Comparison of ENCODE assay signal across 26 cellular contexts in the genomic region with DNA sequence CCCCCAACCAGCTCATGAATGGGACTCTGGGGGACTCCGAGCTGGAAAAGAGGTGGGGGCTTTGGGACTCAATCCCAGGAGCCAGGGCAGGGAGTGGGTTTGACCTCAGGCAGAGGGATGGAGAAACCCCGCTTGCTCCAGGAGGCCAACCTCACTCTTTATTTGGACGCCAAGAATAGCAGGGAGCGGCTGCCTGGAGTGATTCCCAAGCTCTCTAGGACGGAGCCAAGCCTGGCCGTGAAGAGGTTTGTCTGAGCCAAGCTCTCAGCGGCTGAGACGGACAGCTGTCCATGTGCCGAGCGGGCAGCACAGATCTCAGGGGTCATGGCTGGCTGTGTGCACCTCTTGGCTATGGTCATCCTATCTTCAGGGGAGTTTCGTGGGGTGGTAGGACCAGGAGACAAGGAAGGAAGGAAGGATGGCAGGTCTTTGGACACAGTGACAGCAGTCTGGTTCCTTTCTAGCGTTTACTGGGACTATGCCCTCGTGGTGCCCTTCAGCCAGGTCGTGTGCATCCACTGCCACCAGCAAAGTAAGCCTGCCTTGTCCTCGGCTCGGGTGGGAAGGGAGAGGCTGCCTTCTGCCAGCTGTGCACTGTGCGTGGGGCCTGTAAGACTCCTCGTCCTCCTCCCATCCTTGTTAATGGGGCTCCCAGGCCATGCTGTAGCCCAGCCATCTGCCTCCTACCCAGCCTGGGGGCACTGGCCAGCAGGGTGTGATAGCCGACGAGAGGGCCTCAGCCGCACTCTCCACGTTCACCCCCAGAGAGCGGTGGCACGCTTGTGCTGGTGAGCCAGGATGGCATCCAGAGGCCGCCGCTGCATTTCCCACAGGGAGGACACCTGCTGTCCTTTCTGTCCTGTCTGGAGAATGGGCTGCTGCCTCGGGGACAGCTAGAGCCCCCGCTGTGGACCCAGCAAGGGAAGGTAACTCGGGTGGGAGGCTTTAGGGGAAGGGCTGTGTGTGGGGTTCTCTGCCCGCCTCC. TPM values are rescaled to one million over a fixed set of nuclear protein-coding genes. Genes with fewer than 3 reads are reported as not detected.
DNase-seq lines count a peak whose midpoint lies in the region; ATAC-seq, FAIRE-seq and TF ChIP-seq lines count a peak whose summit lies in the region.
"Had no signal": no experiment of that assay in that cellular context is flagged by ENCODE, and none has a peak within 500 bp of the region (broad histone marks: within the 10 kb centered on the region; RNA-seq: fewer than 3 reads in every experiment).

No MANE protein-coding gene starts in this region.

- H3K9me3 ChIP-seq in heart right ventricle (no peaks in the 10 kb centered on the region), neural progenitor cell (ENCODE audit: low read depth) (no peaks in the 10 kb centered on the region)
- H3K9me3 ChIP-seq: BE2C, upper lobe of left lung had no signal

- peak; percentile 55 for DNase-seq in Ammon's horn (ENCODE audit: low spot score)
- DNase-seq in bronchial epithelial cell (ENCODE audit: low read depth) = no peak
- peak; percentile 63 to 65 for DNase-seq in heart right ventricle
- no peak for DNase-seq in neural progenitor cell (ENCODE audit: low spot score)
- no peak for DNase-seq in D341Med (ENCODE audit: low spot score)
- no peak for DNase-seq in foreskin fibroblast
- no peak for DNase-seq in activated T-cell treated with anti-CD3 and anti-CD28 coated beads, Interleukin-2, amount 50 U/mL, for 48 hours
- DNase-seq: activated CD4-positive, alpha-beta T cell treated with anti-CD3 and anti-CD28 coated beads, Interleukin-2, amount 50 U/mL, for 1 hour; activated CD8-positive, alpha-beta memory T cell treated with anti-CD3 and anti-CD28 coated beads, Interleukin-2, amount 10 ng/mL, durations not matched to agents 7 days and 5 days; BE2C; DMS53; GDM1; hippocampal formation; immature natural killer cell; NCI-H146; NCI-H524; RPMI8226; upper lobe of left lung had no signal

- no peaks in the 10 kb centered on the region for H4K20me1 ChIP-seq in neural progenitor cell (ENCODE audit: low read depth)

- H3K4me3 ChIP-seq in bronchial epithelial cell (ENCODE audit: low read depth, low read length) (no peak overlapping the region), heart right ventricle (no peak overlapping the region), neural progenitor cell (no peak overlapping the region), foreskin fibroblast (ENCODE audit: low read depth in 1 of 2, low read length in 2 of 2) (no peak overlapping the region)
- H3K4me3 ChIP-seq: GM23338, skin epidermis, upper lobe of left lung had no signal

- intact Hi-C loops in heart right ventricle (cut with DNase I) = loop anchor here in 2 of 10 donors (10.0 kb wide), 1 partner anchor 50 kb away; no protein-coding TSS in a partner anchor

- H3K79me2 ChIP-seq in neural progenitor cell (ENCODE audit: low read depth) = no peaks in the 10 kb centered on the region

- ATAC-seq in heart right ventricle (peak; percentile 42 to 81 (median 71)), GM18873 (IDR thresholded peaks at IDR 0.05; ENCODE audit: low FRiP score, unreplicated experiment) (no peak)
- ATAC-seq: activated CD8-positive, alpha-beta memory T cell treated with anti-CD3 and anti-CD28 coated beads, Interleukin-2, amount 10 ng/mL, durations not matched to agents 7 days and 5 days; GM23338 had no signal

- H3K27me3 ChIP-seq in bronchial epithelial cell (ENCODE audit: control insufficient read depth, insufficient read depth, low read length) (no peaks in the 10 kb centered on the region), heart right ventricle (no peaks in the 10 kb centered on the region), neural progenitor cell (no peaks in the 10 kb centered on the region)
- H3K27me3 ChIP-seq: BE2C, upper lobe of left lung had no signal

- H3K27ac ChIP-seq in heart right ventricle = peak overlapping the region in 9 of 10 donors; percentile 13 to 64 (median 44)
- no peak overlapping the region for H3K27ac ChIP-seq in neural progenitor cell
- H3K27ac ChIP-seq: skin epidermis, upper lobe of left lung had no signal

- H3F3A ChIP-seq in neural progenitor cell (ENCODE audit: low read depth) = peaks cover 4% of the 10 kb centered on the region

- FAIRE-seq in bronchial epithelial cell (lab: Jason Lieb, UNC) = peak; percentile 58
- FAIRE-seq: A204.1, GM18507 had no signal

- H3K4me2 ChIP-seq in neural progenitor cell = no peak overlapping the region
- H3K4me2 ChIP-seq: GM23338 had no signal

- H3K9me3 Mint-ChIP-seq in neural progenitor cell = no peaks in the 10 kb centered on the region
- H3K9me3 Mint-ChIP-seq: activated naive CD4-positive, alpha-beta T cell treated with anti-CD3 and anti-CD28 coated beads, Interleukin-2, amount 50 U/mL, for 24 hours; central memory CD8-positive, alpha-beta T cell; GM23338; immature natural killer cell; T-helper 2 cell treated with Interferon-gamma antibody and Interleukin-4, amounts not matched to agents 5 μg/mL and 100 μg/mL, for 36 hours had no signal

- 55 to 60% methylated on average over 30 of the region's 30 CpGs for WGBS in heart right ventricle, 2 donors

- peaks cover 2% of the 10 kb centered on the region for H3K27me3 Mint-ChIP-seq in neural progenitor cell (ENCODE audit: insufficient read depth, low read depth)
- H3K27me3 Mint-ChIP-seq: activated CD8-positive, alpha-beta memory T cell treated with anti-CD3 and anti-CD28 coated beads, Interleukin-2, amount 10 ng/mL, durations not matched to agents 7 days and 5 days; activated naive CD4-positive, alpha-beta T cell treated with anti-CD3 and anti-CD28 coated beads, Interleukin-2, amount 50 U/mL, for 24 hours; central memory CD8-positive, alpha-beta T cell had no signal

- H3K36me3 Mint-ChIP-seq in neural progenitor cell = peaks cover 4% of the 10 kb centered on the region
- H3K36me3 Mint-ChIP-seq: activated naive CD4-positive, alpha-beta T cell treated with anti-CD3 and anti-CD28 coated beads, Interleukin-2, amount 50 U/mL, for 24 hours had no signal

- peak overlapping the region; percentile 29 for H3K27ac Mint-ChIP-seq in neural progenitor cell
- H3K27ac Mint-ChIP-seq: activated CD8-positive, alpha-beta memory T cell treated with anti-CD3 and anti-CD28 coated beads, Interleukin-2, amount 10 ng/mL, durations not matched to agents 7 days and 5 days; activated naive CD4-positive, alpha-beta T cell treated with anti-CD3 and anti-CD28 coated beads, Interleukin-2, amount 50 U/mL, for 24 hours; GM23338; immature natural killer cell; T-helper 2 cell treated with Interferon-gamma antibody and Interleukin-4, amounts not matched to agents 5 μg/mL and 100 μg/mL, for 36 hours had no signal

- peak overlapping the region; percentile 27 for H3K9ac ChIP-seq in neural progenitor cell

- H3K4me1 ChIP-seq in heart right ventricle (peaks cover 20 to 47% (median 39%) of the 10 kb centered on the region in 9 donors), neural progenitor cell (peaks cover 3% of the 10 kb centered on the region)
- H3K4me1 ChIP-seq: BE2C, upper lobe of left lung had no signal

- no peak overlapping the region for H3K4me3 Mint-ChIP-seq in neural progenitor cell
- H3K4me3 Mint-ChIP-seq: activated CD8-positive, alpha-beta memory T cell treated with anti-CD3 and anti-CD28 coated beads, Interleukin-2, amount 10 ng/mL, durations not matched to agents 7 days and 5 days; activated naive CD4-positive, alpha-beta T cell treated with anti-CD3 and anti-CD28 coated beads, Interleukin-2, amount 50 U/mL, for 24 hours; central memory CD8-positive, alpha-beta T cell; GM23338; immature natural killer cell; T-helper 2 cell treated with Interferon-gamma antibody and Interleukin-4, amounts not matched to agents 5 μg/mL and 100 μg/mL, for 36 hours had no signal

- peaks cover 16% of the 10 kb centered on the region for H3K4me1 Mint-ChIP-seq in neural progenitor cell
- H3K4me1 Mint-ChIP-seq: activated CD8-positive, alpha-beta memory T cell treated with anti-CD3 and anti-CD28 coated beads, Interleukin-2, amount 10 ng/mL, durations not matched to agents 7 days and 5 days; activated naive CD4-positive, alpha-beta T cell treated with anti-CD3 and anti-CD28 coated beads, Interleukin-2, amount 50 U/mL, for 24 hours; immature natural killer cell had no signal

- no peak overlapping the region for H2AFZ ChIP-seq in neural progenitor cell (replicated peaks)
- H2AFZ ChIP-seq: GM23338 had no signal

- H3K36me3 ChIP-seq in bronchial epithelial cell (ENCODE audit: control insufficient read depth, insufficient read depth, low read length) = peaks cover 22% of the 10 kb centered on the region
- H3K36me3 ChIP-seq in heart right ventricle = peaks cover 0 to 63% (median 5%) of the 10 kb centered on the region in 9 donors
- no peaks in the 10 kb centered on the region for H3K36me3 ChIP-seq in neural progenitor cell
- H3K36me3 ChIP-seq: BE2C had no signal

- TF ChIP-seq CTCF in bronchial epithelial cell (IDR thresholded peaks at IDR 0.05; ENCODE audit: insufficient read depth, low read length, severe bottlenecking) (no peak), heart right ventricle (IDR thresholded peaks at IDR 0.05) (no peak), neural progenitor cell (IDR thresholded peaks at IDR 0.05) (no peak), foreskin fibroblast (IDR thresholded peaks at IDR 0.05; ENCODE audit: low read depth, low read length) (no peak)

RNA-seq across cellular contexts. Expression of a gene that starts 27.1 kb away (rescaled TPM):
- total RNA-seq in bronchial epithelial cell (13.4 and 18.3 TPM in 2 replicates), heart right ventricle (10 to 100 TPM; 21.6 to 33.4 (median 27.0) TPM), neural progenitor cell (ENCODE audit: low replicate concordance) (39.0 and 70.7 TPM in 2 replicates)
- 10 to 100 TPM; 21.0 to 75.1 TPM for polyA plus RNA-seq in heart right ventricle

RNA-seq across cellular contexts. Expression of a gene that starts 28.2 kb away (rescaled TPM):
- total RNA-seq in bronchial epithelial cell (55.9 and 72.1 TPM in 2 replicates), heart right ventricle (10 to 100 TPM; 17.9 to 30.5 (median 23.4) TPM), neural progenitor cell (ENCODE audit: low replicate concordance) (42.2 and 55.0 TPM in 2 replicates)
- polyA plus RNA-seq in heart right ventricle = 10 to 100 TPM; 12.8 to 15.4 TPM

RNA-seq across cellular contexts. Expression of a gene that starts 36.4 kb away (rescaled TPM):
- total RNA-seq in bronchial epithelial cell (4.5 and 5.0 TPM in 2 replicates), heart right ventricle (10 to 100 TPM in 6 of 10 donors, 1 to 10 TPM in 4; 6.9 to 14.1 (median 11.0) TPM), neural progenitor cell (ENCODE audit: low replicate concordance) (2.2 and 11.1 TPM in 2 replicates)
- polyA plus RNA-seq in heart right ventricle = 10 to 100 TPM in 1 of 2 donors, 1 to 10 TPM in 1; 5.0 to 11.6 TPM

Comparison
In these comparisons a context has a peak if more than half of its experiments do, and no peak if none do; other contexts are left out.
1. DNase-seq: peak in Ammon's horn (single experiment) and heart right ventricle (2 of 2); none in bronchial epithelial cell (single experiment), neural progenitor cell (single experiment), D341Med (single experiment), foreskin fibroblast (0 of 2) and activated T-cell treated with anti-CD3 and anti-CD28 coated beads, Interleukin-2, amount 50 U/mL, for 48 hours (0 of 2).